1 cellular context compared by ENCODE assay signal in the genomic region with DNA sequence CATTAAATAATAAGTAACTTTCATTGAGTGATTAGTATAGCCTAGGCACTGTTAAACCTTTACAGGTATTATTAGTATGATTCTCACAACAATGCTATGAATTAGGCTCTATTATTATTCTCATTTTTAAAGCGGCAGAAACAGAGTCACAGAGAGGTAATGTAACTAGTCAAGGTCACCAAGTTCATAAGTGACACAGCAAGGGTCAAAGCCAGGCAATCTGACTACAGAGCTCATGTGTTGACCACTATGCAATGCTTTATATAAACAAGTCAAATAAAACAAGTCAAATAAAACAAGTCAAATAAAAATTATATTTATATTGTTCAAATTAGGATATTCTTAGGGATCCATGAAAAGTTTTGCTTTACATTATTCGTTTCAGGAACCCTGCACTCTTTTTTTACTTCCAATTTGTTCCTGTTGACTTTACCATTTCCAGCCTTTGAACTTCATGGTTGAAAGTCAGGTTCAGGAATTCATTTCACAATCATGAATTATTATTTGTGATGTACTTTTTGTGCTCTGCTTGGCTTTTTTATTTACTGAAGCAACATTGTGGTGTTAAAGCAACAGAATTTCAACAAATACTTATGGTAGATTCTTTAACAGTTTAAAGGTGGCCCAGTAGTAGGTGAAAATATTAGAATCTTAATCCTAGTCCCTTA.
TF ChIP-seq lines count a peak whose summit lies in the region.

No MANE protein-coding gene starts in this region.

TF ChIP-seq in liver, 16 proteins besides CTCF, POLR2A, EP300 and RAD21 (continued from another document):
- TF ChIP-seq, protein P1, sequence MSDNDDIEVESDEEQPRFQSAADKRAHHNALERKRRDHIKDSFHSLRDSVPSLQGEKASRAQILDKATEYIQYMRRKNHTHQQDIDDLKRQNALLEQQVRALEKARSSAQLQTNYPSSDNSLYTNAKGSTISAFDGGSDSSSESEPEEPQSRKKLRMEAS (IDR thresholded peaks at IDR 0.05): no peak
- TF ChIP-seq JUND (IDR thresholded peaks at IDR 0.05): no peak
- TF ChIP-seq HNF4G (IDR thresholded peaks at IDR 0.05): peak; percentile 24
- no peak for TF ChIP-seq EGR1 (IDR thresholded peaks at IDR 0.05; ENCODE audit: low read depth in 2 of 2)
- no peak for TF ChIP-seq NR2F2 (IDR thresholded peaks at IDR 0.05)
- TF ChIP-seq FOXA1 (IDR thresholded peaks at IDR 0.05): no peak
- peak; percentile 51 to 71 for TF ChIP-seq RXRA (IDR thresholded peaks at IDR 0.05)
- TF ChIP-seq, protein P2, sequence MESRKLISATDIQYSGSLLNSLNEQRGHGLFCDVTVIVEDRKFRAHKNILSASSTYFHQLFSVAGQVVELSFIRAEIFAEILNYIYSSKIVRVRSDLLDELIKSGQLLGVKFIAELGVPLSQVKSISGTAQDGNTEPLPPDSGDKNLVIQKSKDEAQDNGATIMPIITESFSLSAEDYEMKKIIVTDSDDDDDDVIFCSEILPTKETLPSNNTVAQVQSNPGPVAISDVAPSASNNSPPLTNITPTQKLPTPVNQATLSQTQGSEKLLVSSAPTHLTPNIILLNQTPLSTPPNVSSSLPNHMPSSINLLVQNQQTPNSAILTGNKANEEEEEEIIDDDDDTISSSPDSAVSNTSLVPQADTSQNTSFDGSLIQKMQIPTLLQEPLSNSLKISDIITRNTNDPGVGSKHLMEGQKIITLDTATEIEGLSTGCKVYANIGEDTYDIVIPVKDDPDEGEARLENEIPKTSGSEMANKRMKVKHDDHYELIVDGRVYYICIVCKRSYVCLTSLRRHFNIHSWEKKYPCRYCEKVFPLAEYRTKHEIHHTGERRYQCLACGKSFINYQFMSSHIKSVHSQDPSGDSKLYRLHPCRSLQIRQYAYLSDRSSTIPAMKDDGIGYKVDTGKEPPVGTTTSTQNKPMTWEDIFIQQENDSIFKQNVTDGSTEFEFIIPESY (IDR thresholded peaks at IDR 0.05): no peak
- TF ChIP-seq YY1 (IDR thresholded peaks at IDR 0.05): peak; percentile 45
- peak; percentile 72 for TF ChIP-seq SP1 (IDR thresholded peaks at IDR 0.05)
- TF ChIP-seq HNF4A (conservative IDR thresholded peaks at IDR 0.05): peak; percentile 67 to 81
- peak; percentile 44 for TF ChIP-seq FOXA2 (IDR thresholded peaks at IDR 0.05)
TF ChIP-seq in liver: peak in this region for 7.
